ENCODE assay signal across 7 cellular contexts in the genomic region with DNA sequence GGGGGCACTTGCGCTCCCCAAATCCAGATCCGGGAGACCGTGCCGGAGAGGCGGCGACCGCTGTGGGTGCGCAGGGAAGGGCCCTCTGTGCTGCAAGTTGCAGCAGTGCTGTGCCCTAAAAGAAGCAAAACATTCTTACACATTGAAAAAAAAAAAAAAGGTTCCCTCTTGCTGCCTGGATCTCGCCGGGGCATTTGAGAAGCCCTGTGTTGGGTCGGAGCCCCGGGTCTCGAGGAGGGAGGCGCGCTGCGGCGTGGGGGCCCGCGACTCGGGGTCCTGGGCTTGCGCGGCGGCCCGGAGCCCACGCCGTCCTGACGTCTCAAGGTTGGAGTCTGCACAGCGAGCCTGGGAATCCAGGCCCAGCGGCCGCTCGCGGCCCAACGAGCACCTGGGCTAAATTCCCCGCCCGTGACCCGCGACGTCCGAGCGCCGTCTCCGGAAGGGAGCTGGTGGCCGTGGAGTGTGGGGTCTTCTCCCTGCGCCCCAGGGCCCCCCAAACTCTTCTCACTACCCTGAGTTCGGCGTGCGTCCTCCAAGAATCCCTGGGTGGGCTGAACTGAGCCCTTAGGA. TPM values are rescaled to one million over a fixed set of nuclear protein-coding genes. Genes with fewer than 3 reads are reported as not detected.
A peak's percentile ranks its signal among the peaks of the same experiment; 100 is the strongest.
DNase-seq lines count a peak whose midpoint lies in the region; ATAC-seq and TF ChIP-seq lines count a peak whose summit lies in the region.

No MANE protein-coding gene starts in this region.

- H3K36me3 ChIP-seq in HAP-1 (replicated peaks) (no peaks in the 10 kb centered on the region; the same call in 1 of the 2 replicates), right atrium auricular region (no peaks in the 10 kb centered on the region)

- peak in 1 of 2 donors; percentile 19 for TF ChIP-seq CTCF in right atrium auricular region (IDR thresholded peaks at IDR 0.05)

- no peak overlapping the region for H3K27ac Mint-ChIP-seq in activated T-helper 17 cell treated with anti-CD3 and anti-CD28 coated beads, Interleukin-2, amount 50 U/mL, for 72 hours

- no peaks in the 10 kb centered on the region for H3K4me1 Mint-ChIP-seq in activated T-helper 17 cell treated with anti-CD3 and anti-CD28 coated beads, Interleukin-2, amount 50 U/mL, for 72 hours

- peak overlapping the region; percentile 97 to 98 for H3K27ac ChIP-seq in right atrium auricular region

- in situ Hi-C loops in HAP-1 (cut with MboI; ENCODE audit: low sequenced_read_pairs) = loop anchor here (25.0 kb wide), 1 partner anchor 551 kb away; a partner anchor contains a TSS

- H3K27me3 ChIP-seq in HAP-1 (ENCODE audit: low read depth) = no peaks in the 10 kb centered on the region
- H3K27me3 ChIP-seq in right atrium auricular region = no peaks in the 10 kb centered on the region

- DNase-seq in HAP-1 (ENCODE audit: low spot score in 2 of 2) (peak in 1 of 2 experiments; percentile 42), right atrium auricular region (ENCODE audit: low spot score) (peak; percentile 58), skeletal muscle cell (ENCODE audit: low read depth) (no peak), COLO829 (ENCODE audit: low spot score) (no peak), NCI-H1436 treated with DMSO at 0.1 percent for 48 hours (lab: John Stamatoyannopoulos, UW) (no peak), HPDE6-E6E7 (ENCODE audit: extremely low spot score) (no peak)

- H3K4me1 ChIP-seq in HAP-1 = peaks cover 22% of the 10 kb centered on the region
- peaks cover 0 to 24% of the 10 kb centered on the region in 2 donors for H3K4me1 ChIP-seq in right atrium auricular region

- peak overlapping the region; percentile 53 for H3K4me3 ChIP-seq in HAP-1
- H3K4me3 ChIP-seq in right atrium auricular region = peak overlapping the region; percentile 87 to 93
- H3K4me3 ChIP-seq in skeletal muscle cell (ENCODE audit: low read depth, low read length) = peak overlapping the region; percentile 63

- H3K9me3 ChIP-seq in HAP-1 (no peaks in the 10 kb centered on the region), right atrium auricular region (no peaks in the 10 kb centered on the region)

- ATAC-seq in activated T-helper 17 cell treated with anti-CD3 and anti-CD28 coated beads, Interleukin-2, amount 50 U/mL, for 72 hours (replicated peaks) = no peak

- peaks cover 5% of the 10 kb centered on the region for H3K36me3 Mint-ChIP-seq in activated T-helper 17 cell treated with anti-CD3 and anti-CD28 coated beads, Interleukin-2, amount 50 U/mL, for 72 hours (ENCODE audit: low read depth)

- H3K9me3 Mint-ChIP-seq in activated T-helper 17 cell treated with anti-CD3 and anti-CD28 coated beads, Interleukin-2, amount 50 U/mL, for 72 hours = no peaks in the 10 kb centered on the region

- H3K4me3 Mint-ChIP-seq in activated T-helper 17 cell treated with anti-CD3 and anti-CD28 coated beads, Interleukin-2, amount 50 U/mL, for 72 hours = peak overlapping the region; percentile 19

- peaks cover 32% of the 10 kb centered on the region for H3K27me3 Mint-ChIP-seq in activated T-helper 17 cell treated with anti-CD3 and anti-CD28 coated beads, Interleukin-2, amount 50 U/mL, for 72 hours

RNA-seq across cellular contexts. Expression of a gene that starts 1.3 kb away (rescaled TPM):
- 1 to 10 TPM in 1 of 2 donors, under 1 TPM in 1; 0.74 to 1.1 TPM for total RNA-seq in activated T-helper 17 cell treated with anti-CD3 and anti-CD28 coated beads, Interleukin-2, amount 50 U/mL, for 72 hours
- total RNA-seq in right atrium auricular region = 10 to 100 TPM; 26.0 to 36.0 TPM

Comparison
In these comparisons a context has a peak if more than half of its experiments do, and no peak if none do; other contexts are left out.
1. RNA of a gene that starts 1.3 kb away (total RNA-seq): 26.0 to 36.0 TPM in right atrium auricular region; 0.74 to 1.1 TPM in activated T-helper 17 cell treated with anti-CD3 and anti-CD28 coated beads, Interleukin-2, amount 50 U/mL, for 72 hours; every median in the first group is over 10 times any median in the second.
2. Peak in every context shown above with its lines, with median percentiles within 50 percentile points of each other: H3K4me3 ChIP-seq.